ENCODE assay signal across 8 cellular contexts in genomic region chr4:54232151-54232688, GRCh38. TPM values are rescaled to one million over a fixed set of nuclear protein-coding genes. Genes with fewer than 3 reads are reported as not detected.
DNase-seq lines count a peak whose midpoint lies in the region; ATAC-seq and TF ChIP-seq lines count a peak whose summit lies in the region.

No MANE protein-coding gene starts in this region.

- H3K9me3 ChIP-seq in BLaER1 treated with 17β-estradiol and CSF1 and Interleukin-3, amounts not matched to agents 10 nM and 100 nM (replicated peaks in 1 of 11): peaks cover 42 to 64% (median 55%) of the 10 kb centered on the region in 11 experiments
- H3K9me3 ChIP-seq in fibroblast of lung (ENCODE audit: control insufficient read depth, insufficient read depth, low read depth, low read length): no peaks in the 10 kb centered on the region

- H3K79me2 ChIP-seq in fibroblast of lung (ENCODE audit: control insufficient read depth, insufficient read depth, low read length): peaks cover 84% of the 10 kb centered on the region

- peaks cover 69 to 71% (median 70%) of the 10 kb centered on the region in 11 experiments for H3K27me3 ChIP-seq in BLaER1 treated with 17β-estradiol and CSF1 and Interleukin-3, amounts not matched to agents 10 nM and 100 nM
- H3K27me3 ChIP-seq in fibroblast of lung (ENCODE audit: control insufficient read depth, insufficient read depth, low read length): no peaks in the 10 kb centered on the region

- no peak overlapping the region for H3K4me2 ChIP-seq in BLaER1 treated with 17β-estradiol and CSF1 and Interleukin-3, amounts not matched to agents 10 nM and 100 nM
- peak overlapping the region; percentile 83 for H3K4me2 ChIP-seq in fibroblast of lung (ENCODE audit: extremely low read depth, insufficient read depth, low read length)

- no peaks in the 10 kb centered on the region for H3K9me3 Mint-ChIP-seq in neural crest cell

- no peak overlapping the region for H3K27ac Mint-ChIP-seq in neural crest cell (ENCODE audit: unreplicated experiment)

- peak overlapping the region in 9 of 10 experiments; percentile 13 to 61 (median 34); a peak in 10 of 20 replicates for H3K4me3 ChIP-seq in BLaER1 treated with 17β-estradiol and CSF1 and Interleukin-3, amounts not matched to agents 10 nM and 100 nM
- H3K4me3 ChIP-seq in fibroblast of lung (replicated peaks in 1 of 4; ENCODE audit: control extremely low read depth in 1 of 4, insufficient read depth in 1 of 4, low read depth in 3 of 4, low read length in 4 of 4): peak overlapping the region; percentile 94 to 97 (median 96)

- peak overlapping the region; percentile 87 for H3K4me3 Mint-ChIP-seq in neural crest cell

- no peaks in the 10 kb centered on the region for H3K36me3 Mint-ChIP-seq in neural crest cell (ENCODE audit: low read depth)

- no peaks in the 10 kb centered on the region; a peak in 1 of 22 replicates for H4K20me1 ChIP-seq in BLaER1 treated with 17β-estradiol and CSF1 and Interleukin-3, amounts not matched to agents 10 nM and 100 nM
- H4K20me1 ChIP-seq in fibroblast of lung (ENCODE audit: control insufficient read depth, extremely low read depth, insufficient read depth, low read length): no peaks in the 10 kb centered on the region

- ATAC-seq in GM21737 (IDR thresholded peaks at IDR 0.05; ENCODE audit: unreplicated experiment): no peak

- H3K9ac ChIP-seq in BLaER1 treated with 17β-estradiol and CSF1 and Interleukin-3, amounts not matched to agents 10 nM and 100 nM: no peak overlapping the region
- peak overlapping the region; percentile 76 for H3K9ac ChIP-seq in fibroblast of lung (ENCODE audit: insufficient read depth, low read length)

- DNase-seq in NCI-H748 (lab: John Stamatoyannopoulos, UW; ENCODE audit: unreplicated experiment) (peak; percentile 53), fibroblast of lung (ENCODE audit: low read depth in 2 of 2) (peak; percentile 30 to 32), neural crest cell (ENCODE audit: low read depth, low spot score) (no peak), UCSD-AML1 (lab: John Stamatoyannopoulos, UW; ENCODE audit: unreplicated experiment) (no peak), DMS153 (lab: John Stamatoyannopoulos, UW) (no peak), DMS153 treated with DMSO at 0.1 percent for 48 hours (lab: John Stamatoyannopoulos, UW; ENCODE audit: unreplicated experiment) (no peak)

- peaks cover 7 to 11% (median 8%) of the 10 kb centered on the region in 10 experiments; a peak in 14 of 20 replicates for H3K4me1 ChIP-seq in BLaER1 treated with 17β-estradiol and CSF1 and Interleukin-3, amounts not matched to agents 10 nM and 100 nM
- peaks cover 4% of the 10 kb centered on the region for H3K4me1 ChIP-seq in fibroblast of lung (ENCODE audit: control insufficient read depth, extremely low read depth, insufficient read depth, low read length)

- H3K36me3 ChIP-seq in BLaER1 treated with 17β-estradiol and CSF1 and Interleukin-3, amounts not matched to agents 10 nM and 100 nM: peaks cover 0 to 5% (median 0%) of the 10 kb centered on the region in 11 experiments; a peak in 2 of 22 replicates
- H3K36me3 ChIP-seq in fibroblast of lung (ENCODE audit: control insufficient read depth, insufficient read depth, low read length): peaks cover 5% of the 10 kb centered on the region

- no peak for TF ChIP-seq CTCF in fibroblast of lung (conservative IDR thresholded peaks at IDR 0.05 in 1 of 2, IDR thresholded peaks at IDR 0.05 in 1 of 2; ENCODE audit: low read depth in 1 of 2, low read length in 2 of 2)
- TF ChIP-seq CTCF in neural crest cell (conservative IDR thresholded peaks at IDR 0.05): no peak

- H2AFZ ChIP-seq in fibroblast of lung (ENCODE audit: low read length): no peak overlapping the region

- H3K27ac ChIP-seq in BLaER1 treated with 17β-estradiol and CSF1 and Interleukin-3, amounts not matched to agents 10 nM and 100 nM: no peak overlapping the region
- peak overlapping the region; percentile 90 for H3K27ac ChIP-seq in fibroblast of lung (ENCODE audit: insufficient read depth, low read length)

- H3K27me3 Mint-ChIP-seq in neural crest cell (ENCODE audit: low read depth): peaks cover 98% of the 10 kb centered on the region

- H3K4me1 Mint-ChIP-seq in neural crest cell: peaks cover 33% of the 10 kb centered on the region

RNA-seq across cellular contexts. Expression of gene PDGFRA, which starts 3.1 kb away (rescaled TPM):
- 350 and 363 TPM in 2 replicates for total RNA-seq in fibroblast of lung
- 284 and 342 TPM in 2 replicates for polyA plus RNA-seq in fibroblast of lung
- 148 and 177 TPM in 2 replicates for polyA plus RNA-seq in fibroblast of lung (2012)
- 184 and 245 TPM in 2 replicates for polyA minus RNA-seq in fibroblast of lung (ENCODE audit: low replicate concordance)
- 1.9 and 2.1 TPM in 2 replicates for total RNA-seq in neural crest cell

Comparison
In these comparisons a context has a peak if more than half of its experiments do, and no peak if none do; other contexts are left out.
1. DNase-seq: peak in NCI-H748 (single experiment) and fibroblast of lung (2 of 2); none in neural crest cell (single experiment), UCSD-AML1 (single experiment), DMS153 (single experiment) and DMS153 treated with DMSO at 0.1 percent for 48 hours (single experiment).
2. RNA of gene PDGFRA, which starts 3.1 kb away (total RNA-seq): 350 to 363 TPM in fibroblast of lung; 1.9 to 2.1 TPM in neural crest cell; every median in the first group is over 100 times any median in the second.